Comparison of ENCODE assay signal across 8 cellular contexts in genomic region chr2:171522057-171522803, GRCh38. TPM values are rescaled to one million over a fixed set of nuclear protein-coding genes. Genes with fewer than 3 reads are reported as not detected.
A peak's percentile ranks its signal among the peaks of the same experiment; 100 is the strongest.
DNase-seq lines count a peak whose midpoint lies in the region; ATAC-seq, FAIRE-seq and TF ChIP-seq lines count a peak whose summit lies in the region.

A gene with protein sequence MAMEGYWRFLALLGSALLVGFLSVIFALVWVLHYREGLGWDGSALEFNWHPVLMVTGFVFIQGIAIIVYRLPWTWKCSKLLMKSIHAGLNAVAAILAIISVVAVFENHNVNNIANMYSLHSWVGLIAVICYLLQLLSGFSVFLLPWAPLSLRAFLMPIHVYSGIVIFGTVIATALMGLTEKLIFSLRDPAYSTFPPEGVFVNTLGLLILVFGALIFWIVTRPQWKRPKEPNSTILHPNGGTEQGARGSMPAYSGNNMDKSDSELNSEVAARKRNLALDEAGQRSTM (plus strand): TSS chr2:171522474. CDS start chr2:171522546, 72 bp downstream.

- intact Hi-C loops in head of caudate nucleus (cut with DNase I), result loop anchor here (5.0 kb wide), 1 partner anchor 90 kb away; the partner anchor contains the start of genes DCAF17 and METTL8

- POLR2A ChIA-PET in activated naive CD8-positive, alpha-beta T cell treated with anti-CD3 and anti-CD28 coated beads, Interleukin-2, amount 10 ng/mL, durations not matched to agents 7 days and 5 days (lab: Charles Lee), result interaction anchor here (1.3 kb wide), 1 partner anchor 10 kb away, joined by 3 read pairs; no protein-coding TSS in a partner anchor

- H3K27me3 Mint-ChIP-seq in activated naive CD8-positive, alpha-beta T cell treated with anti-CD3 and anti-CD28 coated beads, Interleukin-2, amount 10 ng/mL, durations not matched to agents 7 days and 5 days, result peaks cover 63% of the 10 kb centered on the region

- peak within 1 kb of the TSS; percentile 49 for H3K27ac Mint-ChIP-seq in activated naive CD8-positive, alpha-beta T cell treated with anti-CD3 and anti-CD28 coated beads, Interleukin-2, amount 10 ng/mL, durations not matched to agents 7 days and 5 days

- no peaks in the 10 kb centered on the region for H3K9me3 Mint-ChIP-seq in activated naive CD8-positive, alpha-beta T cell treated with anti-CD3 and anti-CD28 coated beads, Interleukin-2, amount 10 ng/mL, durations not matched to agents 7 days and 5 days

- H3K4me1 Mint-ChIP-seq in activated naive CD8-positive, alpha-beta T cell treated with anti-CD3 and anti-CD28 coated beads, Interleukin-2, amount 10 ng/mL, durations not matched to agents 7 days and 5 days, result peaks cover 10% of the 10 kb centered on the region

- DNase-seq in NCI-H748 (lab: John Stamatoyannopoulos, UW; ENCODE audit: unreplicated experiment), result peak; percentile 50
- no peak for DNase-seq in NCI-H748 treated with DMSO at 0.1 percent for 48 hours (lab: John Stamatoyannopoulos, UW)
- peak; percentile 71 for DNase-seq in H54 (ENCODE audit: insufficient read length, low spot score)
- DNase-seq in NAMALWA (ENCODE audit: low spot score), result peak; percentile 77
- DNase-seq in activated naive CD8-positive, alpha-beta T cell treated with anti-CD3 and anti-CD28 coated beads, Interleukin-2, amount 10 ng/mL, durations not matched to agents 7 days and 5 days, result peak; percentile 52
- peak; percentile 78 to 96 (median 90) for DNase-seq in head of caudate nucleus
- DNase-seq in nucleus accumbens (lab: John Stamatoyannopoulos, UW), result peak in 55 of 56 donors; percentile 31 to 94 (median 83)
- no peak for DNase-seq in NCI-H187 treated with DMSO at 0.1 percent for 48 hours (lab: John Stamatoyannopoulos, UW)

- peak within 1 kb of the TSS; percentile 88 for H3K4me3 Mint-ChIP-seq in activated naive CD8-positive, alpha-beta T cell treated with anti-CD3 and anti-CD28 coated beads, Interleukin-2, amount 10 ng/mL, durations not matched to agents 7 days and 5 days

- ATAC-seq in activated naive CD8-positive, alpha-beta T cell treated with anti-CD3 and anti-CD28 coated beads, Interleukin-2, amount 10 ng/mL, durations not matched to agents 7 days and 5 days (ENCODE audit: low read depth), result peak; percentile 41

- peak; percentile 69 for TF ChIP-seq POLR2A in H54 (IDR thresholded peaks at IDR 0.05; ENCODE audit: low read depth, low read length)

- FAIRE-seq in H54 (lab: Jason Lieb, UNC), result peak; percentile 33

- no peaks in the 10 kb centered on the region for H3K36me3 Mint-ChIP-seq in activated naive CD8-positive, alpha-beta T cell treated with anti-CD3 and anti-CD28 coated beads, Interleukin-2, amount 10 ng/mL, durations not matched to agents 7 days and 5 days

RNA-seq across cellular contexts. Expression of the gene that starts here (rescaled TPM):
- total RNA-seq in activated naive CD8-positive, alpha-beta T cell treated with anti-CD3 and anti-CD28 coated beads, Interleukin-2, amount 10 ng/mL, durations not matched to agents 7 days and 5 days, result 1 to 10 TPM in 1 of 2 experiments, under 1 TPM in 1; 0.89 to 1.1 TPM

Comparison
In these comparisons a context has a peak if more than half of its experiments do, and no peak if none do; other contexts are left out.
1. DNase-seq: peak in NCI-H748 (single experiment), H54 (single experiment), NAMALWA (single experiment), activated naive CD8-positive, alpha-beta T cell treated with anti-CD3 and anti-CD28 coated beads, Interleukin-2, amount 10 ng/mL, durations not matched to agents 7 days and 5 days (single experiment), head of caudate nucleus (42 of 42) and nucleus accumbens (55 of 56); none in NCI-H748 treated with DMSO at 0.1 percent for 48 hours (single experiment) and NCI-H187 treated with DMSO at 0.1 percent for 48 hours (single experiment).